In genomic region chr2:102073168-102073724, GRCh38 we compare ENCODE assay signal across 19 cellular contexts.
DNase-seq lines count a peak whose midpoint lies in the region; ATAC-seq, FAIRE-seq and TF ChIP-seq lines count a peak whose summit lies in the region.
"Had no signal": no experiment of that assay in that cellular context is flagged by ENCODE, and none has a peak within 500 bp of the region (broad histone marks: within the 10 kb centered on the region; RNA-seq: fewer than 3 reads in every experiment).

No MANE protein-coding gene starts in this region.

- H2AFZ ChIP-seq in IMR-90 (replicated peaks; ENCODE audit: low read length, poor library complexity) (peak overlapping the region; percentile 63), fibroblast of lung (ENCODE audit: low read length) (no peak overlapping the region)

- peak overlapping the region; percentile 72 for H3K23ac ChIP-seq in IMR-90 (ENCODE audit: low read depth, low read length)

- peak overlapping the region; percentile 79 for H2BK5ac ChIP-seq in IMR-90 (ENCODE audit: low read depth, low read length, poor library complexity, severe bottlenecking)

- WGBS in IMR-90 (ENCODE audit: extremely low coverage in 2 of 2, insufficient read length in 1 of 2), 2 experiments: no CpG with 5 or more reads among the region's 2 CpGs

- H3K9me3 ChIP-seq in IMR-90 (ENCODE audit: control insufficient read depth, insufficient read depth, low read length) (no peaks in the 10 kb centered on the region), fibroblast of lung (ENCODE audit: control insufficient read depth, insufficient read depth, low read depth, low read length) (no peaks in the 10 kb centered on the region)
- no peaks in the 10 kb centered on the region for H3K9me3 ChIP-seq in CD4-positive, alpha-beta T cell (ENCODE audit: control insufficient read depth, low read length)
- H3K9me3 ChIP-seq: BE2C had no signal

- H4K5ac ChIP-seq in IMR-90 (ENCODE audit: low read depth, low read length): peak overlapping the region; percentile 3

- H2AK9ac ChIP-seq in IMR-90 (replicated peaks; ENCODE audit: low read depth, low read length, poor library complexity): no peak overlapping the region

- dilution Hi-C loops in IMR-90 (cut with HindIII; ENCODE audit: low sequenced_read_pairs, unreplicated experiment): no loop called here

- ATAC-seq in activated CD4-positive, CD25-positive, alpha-beta regulatory T cell treated with anti-CD3 and anti-CD28 coated beads, Interleukin-2, amount 50 U/mL, for 24 hours: peak; percentile 55 to 69
- ATAC-seq in IMR-90 (ENCODE audit: low read depth) (no peak), GM21367 (IDR thresholded peaks at IDR 0.05; ENCODE audit: unreplicated experiment) (no peak)
- ATAC-seq in CD4-positive, alpha-beta T cell (ENCODE audit: poor library complexity): no peak

- no peak for TF ChIP-seq CTCF in IMR-90 (conservative IDR thresholded peaks at IDR 0.05; ENCODE audit: low read depth, low read length)
- no peak for TF ChIP-seq CTCF in fibroblast of lung (conservative IDR thresholded peaks at IDR 0.05 in 1 of 2, IDR thresholded peaks at IDR 0.05 in 1 of 2; ENCODE audit: low read depth in 1 of 2, low read length in 2 of 2)
- TF ChIP-seq CTCF in osteocyte (IDR thresholded peaks at IDR 0.05): no peak
- TF ChIP-seq CTCF in CD4-positive, alpha-beta T cell (IDR thresholded peaks at IDR 0.05): no peak

- peak overlapping the region; percentile 83 for H2BK120ac ChIP-seq in IMR-90 (ENCODE audit: low read depth, low read length)

- peaks cover 4% of the 10 kb centered on the region for H3K9me3 Mint-ChIP-seq in osteocyte (ENCODE audit: unreplicated experiment)
- H3K9me3 Mint-ChIP-seq in CD4-positive, alpha-beta T cell: no peaks in the 10 kb centered on the region
- H3K9me3 Mint-ChIP-seq: CD8-positive, alpha-beta memory T cell had no signal

- H4K91ac ChIP-seq in IMR-90 (ENCODE audit: insufficient read depth, low read depth, low read length): peak overlapping the region; percentile 41

- H3K14ac ChIP-seq in IMR-90 (replicated peaks; ENCODE audit: low read depth, low read length): peak overlapping the region; percentile 66; the same call in 1 of the 2 replicates

- H3K27me3 ChIP-seq in IMR-90 (ENCODE audit: control insufficient read depth, insufficient read depth, low read length) (no peaks in the 10 kb centered on the region), fibroblast of lung (ENCODE audit: control insufficient read depth, insufficient read depth, low read length) (no peaks in the 10 kb centered on the region)
- H3K27me3 ChIP-seq in CD4-positive, alpha-beta T cell (ENCODE audit: control insufficient read depth, insufficient read depth, low read length): no peaks in the 10 kb centered on the region
- H3K27me3 ChIP-seq: BE2C had no signal

- BruUV-seq in IMR-90 (replicated peaks; lab: Mats Ljungman, UMichigan): no TSS peak

- H3K27me3 Mint-ChIP-seq in osteocyte (ENCODE audit: unreplicated experiment): no peaks in the 10 kb centered on the region
- H3K27me3 Mint-ChIP-seq in CD4-positive, alpha-beta T cell: no peaks in the 10 kb centered on the region

- H3K27ac ChIP-seq in IMR-90 (ENCODE audit: insufficient read depth, low read length) (peak overlapping the region; percentile 85), fibroblast of lung (ENCODE audit: insufficient read depth, low read length) (peak overlapping the region; percentile 21)
- no peak overlapping the region for H3K27ac ChIP-seq in CD4-positive, alpha-beta T cell (ENCODE audit: low read depth, low read length)
- H3K27ac ChIP-seq: 22Rv1, C4-2B had no signal

- no peak overlapping the region; the same call in 1 of the 2 replicates for H3K4me2 ChIP-seq in IMR-90 (ENCODE audit: low read depth, low read length)
- no peak overlapping the region for H3K4me2 ChIP-seq in fibroblast of lung (ENCODE audit: extremely low read depth, insufficient read depth, low read length)

- DNase-seq in activated CD4-positive, CD25-positive, alpha-beta regulatory T cell (lab: John Stamatoyannopoulos, UW): no peak
- DNase-seq in IMR-90 (no peak), fibroblast of lung (ENCODE audit: low read depth in 2 of 2) (no peak), osteocyte (ENCODE audit: extremely low spot score, unreplicated experiment) (no peak), HTR-8/SVneo (ENCODE audit: insufficient read length, low spot score) (no peak)
- no peak for DNase-seq in CD4-positive, alpha-beta T cell
- DNase-seq: ACHN; BE2C; Caco-2; CD8-positive, alpha-beta memory T cell; DND-41; GDM1; GOT3; H9 had no signal

- peak overlapping the region; percentile 36 to 53; a peak in 2 of 4 replicates for H4K8ac ChIP-seq in IMR-90 (ENCODE audit: low read depth in 2 of 2, low read length in 2 of 2)

- no peaks in the 10 kb centered on the region for H4K20me1 ChIP-seq in IMR-90 (ENCODE audit: insufficient read depth, low read length)
- H4K20me1 ChIP-seq in fibroblast of lung (ENCODE audit: control insufficient read depth, extremely low read depth, insufficient read depth, low read length): no peaks in the 10 kb centered on the region

- TF ChIP-seq POLR2A in IMR-90 (IDR thresholded peaks at IDR 0.05; ENCODE audit: low read depth, low read length): no peak

- FAIRE-seq in HTR-8/SVneo (lab: Jason Lieb, UNC): no peak
- FAIRE-seq: GM12892 had no signal

- peak overlapping the region; percentile 59; the same call in 1 of the 2 replicates for H3K56ac ChIP-seq in IMR-90 (ENCODE audit: extremely low read depth, insufficient read depth, low read length)

- POLR2A ChIA-PET in IMR-90 (lab: Charles Lee; ENCODE audit: unreplicated experiment): no interaction called here
- POLR2A ChIA-PET in CD4-positive, alpha-beta T cell (lab: Charles Lee): no interaction called here

- H3K79me1 ChIP-seq in IMR-90 (ENCODE audit: low read depth in 1 of 2, low read length in 2 of 2): peaks cover 0 to 17% of the 10 kb centered on the region in 2 experiments; a peak in 2 of 4 replicates

- H3K9ac ChIP-seq in IMR-90 (ENCODE audit: low read depth, low read length) (no peak overlapping the region), fibroblast of lung (ENCODE audit: insufficient read depth, low read length) (no peak overlapping the region)

- peak overlapping the region; percentile 83 for H2BK15ac ChIP-seq in IMR-90 (ENCODE audit: low read depth, low read length)

- H3K79me2 ChIP-seq in fibroblast of lung (ENCODE audit: control insufficient read depth, insufficient read depth, low read length): no peaks in the 10 kb centered on the region

- no peaks in the 10 kb centered on the region for H3K36me3 ChIP-seq in IMR-90 (ENCODE audit: control insufficient read depth, insufficient read depth, low read length)
- no peaks in the 10 kb centered on the region for H3K36me3 ChIP-seq in fibroblast of lung (ENCODE audit: control insufficient read depth, insufficient read depth, low read length)
- H3K36me3 ChIP-seq: BE2C had no signal

- peak overlapping the region; percentile 15; the same call in 1 of the 2 replicates for H3K18ac ChIP-seq in IMR-90 (ENCODE audit: low read depth, low read length)

- H3K9me1 ChIP-seq in IMR-90 (ENCODE audit: insufficient read depth, low read length): peaks cover 14% of the 10 kb centered on the region; the same call in 1 of the 2 replicates

- H3K36me3 Mint-ChIP-seq in osteocyte (ENCODE audit: unreplicated experiment): no peaks in the 10 kb centered on the region
- no peaks in the 10 kb centered on the region for H3K36me3 Mint-ChIP-seq in CD4-positive, alpha-beta T cell (ENCODE audit: low read depth)

- no peak for TF ChIP-seq RAD21 in IMR-90 (IDR thresholded peaks at IDR 0.05; ENCODE audit: low read length)

- H3K27ac Mint-ChIP-seq in osteocyte (ENCODE audit: unreplicated experiment): peak overlapping the region; percentile 69
- H3K27ac Mint-ChIP-seq in CD4-positive, alpha-beta T cell: no peak overlapping the region
- H3K27ac Mint-ChIP-seq: CD8-positive, alpha-beta memory T cell; H9 had no signal

- H3K4me1 ChIP-seq in IMR-90 (ENCODE audit: control insufficient read depth, insufficient read depth, low read length) (peaks cover 15% of the 10 kb centered on the region), fibroblast of lung (ENCODE audit: control insufficient read depth, extremely low read depth, insufficient read depth, low read length) (peaks cover 9% of the 10 kb centered on the region)
- H3K4me1 ChIP-seq: BE2C had no signal

- H3K4me3 ChIP-seq in IMR-90 (ENCODE audit: insufficient read depth, low read depth, low read length) (no peak overlapping the region), fibroblast of lung (replicated peaks in 1 of 4; ENCODE audit: control extremely low read depth in 1 of 4, insufficient read depth in 1 of 4, low read depth in 3 of 4, low read length in 4 of 4) (no peak overlapping the region)

- no peak overlapping the region for H3K4me3 Mint-ChIP-seq in osteocyte (ENCODE audit: unreplicated experiment)
- no peak overlapping the region for H3K4me3 Mint-ChIP-seq in CD4-positive, alpha-beta T cell
- H3K4me3 Mint-ChIP-seq: CD8-positive, alpha-beta memory T cell; H9 had no signal

- peak overlapping the region; percentile 67 for H2BK20ac ChIP-seq in IMR-90 (ENCODE audit: low read depth, low read length)

- H3K4me1 Mint-ChIP-seq in osteocyte (ENCODE audit: unreplicated experiment): peaks cover 19% of the 10 kb centered on the region
- H3K4me1 Mint-ChIP-seq in CD4-positive, alpha-beta T cell (ENCODE audit: low read depth): no peaks in the 10 kb centered on the region
- H3K4me1 Mint-ChIP-seq: CD8-positive, alpha-beta memory T cell had no signal

- peak overlapping the region; percentile 42 for H3K4ac ChIP-seq in IMR-90 (ENCODE audit: low read depth, low read length)

- H2AK5ac ChIP-seq in IMR-90 (ENCODE audit: low read depth, low read length): peak overlapping the region; percentile 52; the same call in 1 of the 2 replicates

- CTCF ChIA-PET in IMR-90 (lab: Yijun Ruan, JAX): interaction anchor here (0.7 kb wide), 1 partner anchor 9 kb away, joined by 5 read pairs; no protein-coding TSS in a partner anchor
- CTCF ChIA-PET in CD4-positive, alpha-beta T cell (lab: Charles Lee): interaction anchor here (1.0 kb wide), 1 partner anchor 11 kb away, joined by 3 read pairs; no protein-coding TSS in a partner anchor

- in situ Hi-C loops in IMR-90 (cut with MboI; ENCODE audit: low sequenced_read_pairs): no loop called here

- intact Hi-C loops in IMR-90 (cut with micrococcal nuclease): no loop called here
- intact Hi-C loops in CD4-positive, alpha-beta T cell (cut with DNase I, micrococcal nuclease): no loop called here

TF ChIP-seq in IMR-90, 13 proteins besides CTCF, POLR2A, EP300 and RAD21 (continues in another document):
- TF ChIP-seq RCOR1 (IDR thresholded peaks at IDR 0.05; ENCODE audit: insufficient replicate concordance, low read length): no peak
- TF ChIP-seq MAZ (IDR thresholded peaks at IDR 0.05; ENCODE audit: borderline replicate concordance, low read depth, low read length): no peak
- TF ChIP-seq ELK1 (IDR thresholded peaks at IDR 0.05; ENCODE audit: borderline replicate concordance, low read depth, low read length): no peak

Comparison
In these comparisons a context has a peak if more than half of its experiments do, and no peak if none do; other contexts are left out.
1. ATAC-seq: peak in activated CD4-positive, CD25-positive, alpha-beta regulatory T cell treated with anti-CD3 and anti-CD28 coated beads, Interleukin-2, amount 50 U/mL, for 24 hours (2 of 2); none in IMR-90 (single experiment), CD4-positive, alpha-beta T cell (single experiment) and GM21367 (single experiment).